Comparison of ENCODE assay signal across 19 cellular contexts in the genomic region with DNA sequence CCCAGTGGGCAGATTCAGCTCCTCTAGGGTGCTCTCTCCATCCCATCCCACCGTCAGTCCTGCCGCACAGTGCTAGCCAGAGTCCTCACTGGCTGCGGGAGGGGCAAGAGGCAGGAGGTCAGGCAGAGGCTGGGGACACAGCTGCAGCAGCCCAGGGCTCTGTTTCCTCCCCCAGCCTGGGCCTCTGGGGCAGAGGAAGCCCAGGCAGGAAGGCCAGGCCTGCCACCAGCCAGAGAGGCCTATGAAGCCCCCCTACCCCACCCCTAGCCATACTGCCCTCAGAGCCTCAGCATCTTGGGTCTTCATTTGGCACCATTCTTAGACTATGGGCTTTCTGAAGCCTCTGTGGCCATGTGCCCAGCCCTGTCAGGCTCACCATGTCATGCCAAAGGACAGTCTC. TPM values are rescaled to one million over a fixed set of nuclear protein-coding genes. Genes with fewer than 3 reads are reported as not detected.
DNase-seq lines count a peak whose midpoint lies in the region; ATAC-seq and TF ChIP-seq lines count a peak whose summit lies in the region.
"Had no signal": no experiment of that assay in that cellular context is flagged by ENCODE, and none has a peak within 500 bp of the region (broad histone marks: within the 10 kb centered on the region; RNA-seq: fewer than 3 reads in every experiment).

No MANE protein-coding gene starts in this region.

- ATAC-seq in HG03175 (IDR thresholded peaks at IDR 0.05; ENCODE audit: unreplicated experiment) (no peak), HG03045 (IDR thresholded peaks at IDR 0.05; ENCODE audit: unreplicated experiment) (no peak)
- ATAC-seq: HCT116; natural killer cell; stimulated activated effector memory CD8-positive, alpha-beta T cell treated with anti-CD3 and anti-CD28 coated beads, Interleukin-12 subunit alpha, Interleukin-12 subunit beta, amount 100 ng/mL, for 72 hours had no signal

- 49% methylated on average over 3 of the region's 3 CpGs for WGBS in urinary bladder

- H3K27ac ChIP-seq in coronary artery (peak overlapping the region in 1 of 2 donors; percentile 63), right atrium auricular region (peak overlapping the region; percentile 47 to 50), parathyroid adenoma (peak overlapping the region; percentile 82), urinary bladder (ENCODE audit: low read depth) (peak overlapping the region; percentile 0)
- H3K27ac ChIP-seq: C4-2B had no signal

- H3K79me2 ChIP-seq in parathyroid adenoma, result peaks cover 10% of the 10 kb centered on the region

- H3K9me3 ChIP-seq in right atrium auricular region (no peaks in the 10 kb centered on the region), parathyroid adenoma (ENCODE audit: control insufficient read depth, low read length) (no peaks in the 10 kb centered on the region)

- peaks cover 13% of the 10 kb centered on the region for H3K36me3 ChIP-seq in right atrium auricular region
- H3K36me3 ChIP-seq in parathyroid adenoma (ENCODE audit: control insufficient read depth, insufficient read depth, low read length), result no peaks in the 10 kb centered on the region
- no peaks in the 10 kb centered on the region for H3K36me3 ChIP-seq in urinary bladder (ENCODE audit: insufficient read depth)

- peak overlapping the region; percentile 81 for H3K4me3 ChIP-seq in coronary artery
- peak overlapping the region in 1 of 2 donors; percentile 1 for H3K4me3 ChIP-seq in right atrium auricular region
- H3K4me3 ChIP-seq in parathyroid adenoma (ENCODE audit: low read depth, low read length), result no peak overlapping the region
- no peak overlapping the region for H3K4me3 ChIP-seq in urinary bladder (ENCODE audit: low read depth, low read length)

- peak overlapping the region; percentile 23 for H3K4me2 ChIP-seq in parathyroid adenoma (ENCODE audit: low read length)

- no peak overlapping the region for H2AFZ ChIP-seq in parathyroid adenoma

- H3K4me1 ChIP-seq in right atrium auricular region (peaks cover 0 to 75% of the 10 kb centered on the region in 2 donors), parathyroid adenoma (peaks cover 59% of the 10 kb centered on the region), urinary bladder (ENCODE audit: insufficient read depth) (no peaks in the 10 kb centered on the region)

- no peaks in the 10 kb centered on the region for H3K27me3 ChIP-seq in right atrium auricular region
- no peaks in the 10 kb centered on the region for H3K27me3 ChIP-seq in parathyroid adenoma (ENCODE audit: control insufficient read depth, insufficient read depth, low read length)

- TF ChIP-seq CTCF in coronary artery (IDR thresholded peaks at IDR 0.05), result no peak
- no peak for TF ChIP-seq CTCF in right atrium auricular region (IDR thresholded peaks at IDR 0.05)
- TF ChIP-seq CTCF in parathyroid adenoma (IDR thresholded peaks at IDR 0.05), result no peak

- DNase-seq in coronary artery (ENCODE audit: low spot score), result no peak
- DNase-seq in right atrium auricular region (ENCODE audit: low spot score), result no peak
- no peak for DNase-seq in amniotic stem cell (lab: John Stamatoyannopoulos, UW)
- DNase-seq: activated CD4-positive, alpha-beta T cell treated with anti-CD3 and anti-CD28 coated beads, Interleukin-2, amount 10 ng/mL, durations not matched to agents 24 days and 14 days; head of caudate nucleus; KBM-7; natural killer cell; NCI-H1105 treated with DMSO at 0.1 percent for 48 hours; T-helper 9 cell had no signal

- H3K9ac ChIP-seq in parathyroid adenoma, result no peak overlapping the region

RNA-seq across cellular contexts. Expression of gene ACVRL1, which starts 3.4 kb away (rescaled TPM):
- total RNA-seq in right atrium auricular region (10 to 100 TPM; 48.1 to 57.5 TPM), urinary bladder (47.9 TPM)
- polyA plus RNA-seq in urinary bladder, result 71.7 TPM
- total RNA-seq: activated CD4-positive, alpha-beta T cell treated with anti-CD3 and anti-CD28 coated beads, Interleukin-2, amount 10 ng/mL, durations not matched to agents 24 days and 14 days had no signal
- polyA plus RNA-seq: keratinocyte had no signal

RNA-seq across cellular contexts. Expression of gene ANKRD33, which starts 22.8 kb away (rescaled TPM):
- not detected for total RNA-seq in right atrium auricular region
- not detected for total RNA-seq in urinary bladder
- not detected for polyA plus RNA-seq in urinary bladder
- total RNA-seq: activated CD4-positive, alpha-beta T cell treated with anti-CD3 and anti-CD28 coated beads, Interleukin-2, amount 10 ng/mL, durations not matched to agents 24 days and 14 days; Daoy; epithelial cell of proximal tubule; natural killer cell had no signal
- polyA plus RNA-seq: keratinocyte had no signal

RNA-seq across cellular contexts. Expression of gene ACVR1B, which starts 40.8 kb away (rescaled TPM):
- total RNA-seq in right atrium auricular region (10 to 100 TPM in 1 of 2 donors, 1 to 10 TPM in 1; 8.2 to 12.5 TPM), urinary bladder (9.5 TPM)
- polyA plus RNA-seq in urinary bladder, result 14.8 TPM
